1 cellular context compared by ENCODE assay signal in the genomic region with DNA sequence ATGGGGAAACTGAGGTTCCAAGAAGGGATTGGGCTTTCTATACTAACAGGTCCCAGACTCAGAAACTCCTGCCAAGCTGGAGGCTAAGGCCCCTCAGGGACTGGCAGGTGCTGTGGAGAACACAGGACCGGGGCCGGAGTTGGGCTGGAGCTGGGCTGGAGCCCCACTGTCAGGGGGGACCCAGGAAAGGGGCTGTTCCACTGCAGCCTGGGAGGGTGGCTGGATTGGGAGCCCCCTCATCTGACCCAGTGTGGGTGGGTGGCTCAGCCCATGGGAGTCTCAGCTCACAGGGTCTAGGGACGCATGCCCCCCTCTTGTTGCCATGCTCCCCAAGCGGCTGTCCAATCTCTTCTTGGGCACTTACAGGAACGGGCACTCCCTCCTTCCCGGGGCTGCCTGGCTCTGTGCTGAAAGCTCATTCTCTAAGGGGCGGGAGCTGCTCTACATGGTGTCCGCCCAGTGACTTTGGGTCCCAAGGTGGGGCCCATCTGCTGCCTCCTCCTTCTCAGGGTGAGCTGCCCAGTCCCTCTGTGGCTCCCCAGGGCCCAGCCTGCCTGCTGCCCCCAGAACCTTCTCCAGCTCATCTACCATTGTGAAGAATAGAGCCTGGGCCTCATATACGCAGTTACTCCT.
TF ChIP-seq lines count a peak whose summit lies in the region.

No MANE protein-coding gene starts in this region.

TF ChIP-seq in H1, 55 proteins besides CTCF, POLR2A, EP300 and RAD21:
- TF ChIP-seq BCL11A (IDR thresholded peaks at IDR 0.05; ENCODE audit: low read depth in 2 of 2, low read length in 2 of 2) (no peak), NANOG (IDR thresholded peaks at IDR 0.05; ENCODE audit: insufficient read depth, low read depth, low read length, poor library complexity, severe bottlenecking) (no peak), KDM1A (IDR thresholded peaks at IDR 0.05; ENCODE audit: borderline replicate concordance, low read length) (no peak), SRF (IDR thresholded peaks at IDR 0.05; ENCODE audit: low read depth, low read length) (no peak), POLR2AphosphoS5 (IDR thresholded peaks at IDR 0.05; ENCODE audit: low read depth, low read length) (no peak), RFX5 (IDR thresholded peaks at IDR 0.05; ENCODE audit: borderline replicate concordance, low read depth, low read length) (no peak), HDAC2 (IDR thresholded peaks at IDR 0.05; ENCODE audit: borderline replicate concordance in 1 of 2, low read depth in 2 of 2, low read length in 2 of 2) (no peak), PHF8 (conservative IDR thresholded peaks at IDR 0.05; ENCODE audit: low read depth, low read length) (no peak), TAF7 (optimal IDR thresholded peaks at IDR 0.05; ENCODE audit: borderline replicate concordance, low read depth, low read length) (no peak), CBX5 (IDR thresholded peaks at IDR 0.05; ENCODE audit: low read depth, low read length) (no peak), SP4 (IDR thresholded peaks at IDR 0.05; ENCODE audit: low read length) (no peak), RXRA (IDR thresholded peaks at IDR 0.05; ENCODE audit: insufficient read depth, low read depth, low read length) (no peak)
- TF ChIP-seq, protein P1, sequence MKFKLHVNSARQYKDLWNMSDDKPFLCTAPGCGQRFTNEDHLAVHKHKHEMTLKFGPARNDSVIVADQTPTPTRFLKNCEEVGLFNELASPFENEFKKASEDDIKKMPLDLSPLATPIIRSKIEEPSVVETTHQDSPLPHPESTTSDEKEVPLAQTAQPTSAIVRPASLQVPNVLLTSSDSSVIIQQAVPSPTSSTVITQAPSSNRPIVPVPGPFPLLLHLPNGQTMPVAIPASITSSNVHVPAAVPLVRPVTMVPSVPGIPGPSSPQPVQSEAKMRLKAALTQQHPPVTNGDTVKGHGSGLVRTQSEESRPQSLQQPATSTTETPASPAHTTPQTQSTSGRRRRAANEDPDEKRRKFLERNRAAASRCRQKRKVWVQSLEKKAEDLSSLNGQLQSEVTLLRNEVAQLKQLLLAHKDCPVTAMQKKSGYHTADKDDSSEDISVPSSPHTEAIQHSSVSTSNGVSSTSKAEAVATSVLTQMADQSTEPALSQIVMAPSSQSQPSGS (IDR thresholded peaks at IDR 0.05; ENCODE audit: low read length) = no peak
